In genomic region chr5:151082976-151083651, GRCh38 we compare ENCODE assay signal across 1 cellular context.
TF ChIP-seq lines count a peak whose summit lies in the region.

No MANE protein-coding gene starts in this region.

TF ChIP-seq in GM12878, 131 proteins besides CTCF, POLR2A, EP300 and RAD21:
- TF ChIP-seq ZNF687 (IDR thresholded peaks at IDR 0.05) = no peak; the same call in 1 of the 2 replicates
- peak; percentile 65; the same call in 1 of the 2 replicates for TF ChIP-seq POLR2AphosphoS5 (IDR thresholded peaks at IDR 0.05; ENCODE audit: low read length)
- TF ChIP-seq ZNF24 (IDR thresholded peaks at IDR 0.05) = no peak
- TF ChIP-seq EED (IDR thresholded peaks at IDR 0.05; ENCODE audit: low read depth) = peak; percentile 72
- TF ChIP-seq E4F1 (IDR thresholded peaks at IDR 0.05; ENCODE audit: borderline replicate concordance, partially characterized antibody) = no peak
- TF ChIP-seq BRCA1 (IDR thresholded peaks at IDR 0.05; ENCODE audit: low read depth, low read length) = no peak
- no peak for TF ChIP-seq USF1 (IDR thresholded peaks at IDR 0.05; ENCODE audit: borderline replicate concordance, extremely low read length, insufficient read depth, low read depth, low read length)
- peak; percentile 47; the same call in 1 of the 2 replicates for TF ChIP-seq PKNOX1 (IDR thresholded peaks at IDR 0.05)
- no peak; the same call in 2 of the 3 replicates for TF ChIP-seq POU2F2 (IDR thresholded peaks at IDR 0.05; ENCODE audit: borderline replicate concordance, low read depth, low read length)
- TF ChIP-seq TCF7 (IDR thresholded peaks at IDR 0.05; ENCODE audit: borderline replicate concordance) = no peak
- no peak for TF ChIP-seq RBBP5 (conservative IDR thresholded peaks at IDR 0.05)
- no peak for TF ChIP-seq CHD4 (IDR thresholded peaks at IDR 0.05)
- TF ChIP-seq IKZF2 (IDR thresholded peaks at IDR 0.05) = peak; percentile 26 to 53; a peak in 3 of 4 replicates
- TF ChIP-seq BHLHE40 (IDR thresholded peaks at IDR 0.05; ENCODE audit: borderline replicate concordance in 1 of 2, low read depth in 2 of 2, low read length in 1 of 2) = peak; percentile 31 to 50; a peak in 2 of 4 replicates
- no peak for TF ChIP-seq BCLAF1 (IDR thresholded peaks at IDR 0.05)
- no peak for TF ChIP-seq PAX8 (IDR thresholded peaks at IDR 0.05)
- no peak for TF ChIP-seq MTA3 (IDR thresholded peaks at IDR 0.05; ENCODE audit: borderline replicate concordance, low read length)
- peak; percentile 44; the same call in 1 of the 2 replicates for TF ChIP-seq TCF12 (IDR thresholded peaks at IDR 0.05; ENCODE audit: low read depth, low read length)
- peak; percentile 74; the same call in 1 of the 2 replicates for TF ChIP-seq HDGF (IDR thresholded peaks at IDR 0.05)
- no peak for TF ChIP-seq NFYA (IDR thresholded peaks at IDR 0.05; ENCODE audit: borderline replicate concordance, low read depth, low read length)
- TF ChIP-seq MXI1 (IDR thresholded peaks at IDR 0.05; ENCODE audit: low read depth, low read length) = peak; percentile 43
- TF ChIP-seq HDAC2 (IDR thresholded peaks at IDR 0.05) = no peak
- TF ChIP-seq ATF7 (IDR thresholded peaks at IDR 0.05; ENCODE audit: low read depth) = no peak
- no peak for TF ChIP-seq MYC (IDR thresholded peaks at IDR 0.05; ENCODE audit: insufficient read depth, insufficient read length, insufficient replicate concordance, low read length, severe bottlenecking)
- no peak for TF ChIP-seq WRNIP1 (IDR thresholded peaks at IDR 0.05; ENCODE audit: borderline replicate concordance, low read depth, low read length)
- TF ChIP-seq TCF3 (IDR thresholded peaks at IDR 0.05; ENCODE audit: borderline replicate concordance, insufficient read depth, low read depth, low read length) = 0 out of 2 replicates have a peak, but pooled peaks have one; percentile 57
- TF ChIP-seq FOXK2 (IDR thresholded peaks at IDR 0.05) = no peak
- TF ChIP-seq REST (IDR thresholded peaks at IDR 0.05; ENCODE audit: low read depth, low read length) = no peak
- TF ChIP-seq POLR2AphosphoS2 (IDR thresholded peaks at IDR 0.05; ENCODE audit: low read depth, low read length) = 0 out of 2 replicates have a peak, but pooled peaks have one; percentile 22
- 0 out of 2 replicates have a peak, but pooled peaks have one; percentile 65 for TF ChIP-seq RELB (IDR thresholded peaks at IDR 0.05; ENCODE audit: low read depth)
- TF ChIP-seq ZNF207 (IDR thresholded peaks at IDR 0.05; ENCODE audit: borderline replicate concordance) = no peak
- TF ChIP-seq IKZF1 (conservative IDR thresholded peaks at IDR 0.05) = peak; percentile 72
- TF ChIP-seq CREM (IDR thresholded peaks at IDR 0.05; ENCODE audit: low read depth) = no peak
- no peak for TF ChIP-seq SMAD5 (IDR thresholded peaks at IDR 0.05; ENCODE audit: low read depth)
- TF ChIP-seq DPF2 (IDR thresholded peaks at IDR 0.05) = peak; percentile 95
- no peak for TF ChIP-seq SMARCA5 (IDR thresholded peaks at IDR 0.05)
- TF ChIP-seq NR2C1 (IDR thresholded peaks at IDR 0.05) = no peak
- TF ChIP-seq GATAD2B (conservative IDR thresholded peaks at IDR 0.05; ENCODE audit: low read depth) = 0 out of 2 replicates have a peak, but pooled peaks have one; percentile 29
- TF ChIP-seq USF2 (IDR thresholded peaks at IDR 0.05; ENCODE audit: borderline replicate concordance, low read depth, low read length) = no peak
- peak; percentile 88 for TF ChIP-seq RELA (IDR thresholded peaks at IDR 0.05; ENCODE audit: borderline replicate concordance, partially characterized antibody)
- peak; percentile 16; the same call in 1 of the 2 replicates for TF ChIP-seq BACH1 (IDR thresholded peaks at IDR 0.05; ENCODE audit: borderline replicate concordance)
